22 cellular contexts compared by ENCODE assay signal in the genomic region with DNA sequence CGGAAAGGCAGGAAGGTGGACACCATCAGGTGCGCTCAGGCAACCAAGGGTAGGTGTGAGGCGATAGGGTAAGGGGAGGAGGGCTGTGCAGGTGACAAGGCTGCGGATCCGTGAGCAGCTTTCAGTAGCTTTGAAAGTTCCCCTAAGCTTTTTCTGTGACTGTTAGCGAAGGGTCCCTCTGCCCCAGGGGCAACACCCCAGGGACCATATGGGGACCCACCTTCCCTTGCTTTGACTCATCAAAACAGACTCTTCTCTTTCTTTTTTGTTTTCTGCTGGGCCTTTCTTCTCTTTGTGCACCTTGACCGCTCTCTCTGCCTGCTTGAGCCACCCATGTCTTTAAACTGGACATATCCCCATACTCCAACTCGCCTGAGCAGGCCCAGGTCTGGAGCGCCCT.
"Had no signal": no experiment of that assay in that cellular context is flagged by ENCODE, and none has a peak within 500 bp of the region (broad histone marks: within the 10 kb centered on the region; RNA-seq: fewer than 3 reads in every experiment).

No MANE protein-coding gene starts in this region.

- H3K36me3 ChIP-seq: heart right ventricle, left lung, lower lobe of right lung, neutrophil, right atrium auricular region, suprapubic skin, thyroid gland, upper lobe of left lung, uterus had no signal

- FAIRE-seq: colon, frontal cortex, small intestine had no signal

- DNase-seq: cerebellar nuclear complex; endodermal cell; heart right ventricle; hypothalamus; islet precursor cell; lower lobe of right lung; midbrain; small intestine; stimulated activated CD4-positive, alpha-beta T cell treated with anti-CD3 and anti-CD28 coated beads, Interleukin-12 subunit alpha, Interleukin-12 subunit beta, amount 100 ng/mL, for 4 hours; stimulated activated naive CD8-positive, alpha-beta T cell treated with anti-CD3 and anti-CD28 coated beads, Interleukin-15, Interleukin-2, amounts not matched to agents 100 U/mL and 50 U/mL, for 24 hours; thyroid gland; upper lobe of left lung; uterus had no signal

- H3K4me3 Mint-ChIP-seq: dendritic cell treated with granulocyte-macrophage colony-stimulating factor and Interleukin-4, amounts not matched to agents 40 ng/mL and 50 ng/mL, for 4 days; endodermal cell; memory B cell; natural killer cell treated with Interleukin-12 subunit alpha and Interleukin-12 subunit beta and Interleukin-15 and Interleukin-18, amount 100 ng/mL, for 72 hours had no signal

- H3K9me3 Mint-ChIP-seq: dendritic cell treated with granulocyte-macrophage colony-stimulating factor and Interleukin-4, amounts not matched to agents 40 ng/mL and 50 ng/mL, for 4 days; endodermal cell; memory B cell; natural killer cell treated with Interleukin-12 subunit alpha and Interleukin-12 subunit beta and Interleukin-15 and Interleukin-18, amount 100 ng/mL, for 72 hours had no signal

- ATAC-seq: heart right ventricle; left lung; lower lobe of right lung; natural killer cell treated with Interleukin-12 subunit alpha and Interleukin-12 subunit beta and Interleukin-15 and Interleukin-18, amount 100 ng/mL, for 72 hours; stimulated activated naive CD8-positive, alpha-beta T cell treated with anti-CD3 and anti-CD28 coated beads, Interleukin-15, Interleukin-2, amounts not matched to agents 100 U/mL and 50 U/mL, for 24 hours had no signal

- H3K27me3 ChIP-seq: heart right ventricle, neutrophil, right atrium auricular region, suprapubic skin, thyroid gland, upper lobe of left lung, uterus had no signal

- H3K27ac ChIP-seq: heart right ventricle, neutrophil, right atrium auricular region, suprapubic skin, thyroid gland, uterus had no signal

- H3K9me3 ChIP-seq: heart right ventricle, left lung, lower lobe of right lung, neutrophil, right atrium auricular region, suprapubic skin, thyroid gland, upper lobe of left lung, uterus had no signal

- H3K36me3 Mint-ChIP-seq: memory B cell; natural killer cell treated with Interleukin-12 subunit alpha and Interleukin-12 subunit beta and Interleukin-15 and Interleukin-18, amount 100 ng/mL, for 72 hours had no signal

- H3K4me3 ChIP-seq: heart right ventricle, left lung, lower lobe of right lung, right atrium auricular region, suprapubic skin, thyroid gland, upper lobe of left lung, uterus had no signal

- H3K4me1 ChIP-seq: heart right ventricle, left lung, lower lobe of right lung, right atrium auricular region, suprapubic skin, thyroid gland, uterus had no signal

- H3K27me3 Mint-ChIP-seq: natural killer cell treated with Interleukin-12 subunit alpha and Interleukin-12 subunit beta and Interleukin-15 and Interleukin-18, amount 100 ng/mL, for 72 hours had no signal

- H3K27ac Mint-ChIP-seq: dendritic cell treated with granulocyte-macrophage colony-stimulating factor and Interleukin-4, amounts not matched to agents 40 ng/mL and 50 ng/mL, for 4 days; endodermal cell; memory B cell; natural killer cell treated with Interleukin-12 subunit alpha and Interleukin-12 subunit beta and Interleukin-15 and Interleukin-18, amount 100 ng/mL, for 72 hours had no signal
